ENCODE assay signal across 10 cellular contexts in the genomic region with DNA sequence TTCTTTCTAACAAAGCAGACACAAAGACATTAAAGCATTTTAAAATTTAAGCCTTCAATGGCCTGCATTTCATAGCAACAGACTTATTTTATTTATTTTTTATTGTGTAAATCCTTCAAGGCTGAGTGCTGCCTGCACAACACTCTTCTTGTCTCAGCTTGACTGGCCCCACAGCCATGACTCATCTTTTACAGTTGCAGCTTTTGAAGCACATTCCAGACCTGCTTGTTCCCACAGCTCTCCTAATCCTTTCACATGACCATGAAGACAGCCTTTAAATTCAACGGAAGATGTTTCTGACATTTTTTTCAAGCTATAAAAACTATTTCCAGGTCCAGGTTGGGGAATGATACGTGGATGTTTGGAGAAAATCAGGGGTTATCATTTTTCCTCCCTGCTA.
DNase-seq lines count a peak whose midpoint lies in the region; ATAC-seq and TF ChIP-seq lines count a peak whose summit lies in the region.
"Had no signal": no experiment of that assay in that cellular context is flagged by ENCODE, and none has a peak within 500 bp of the region (broad histone marks: within the 10 kb centered on the region; RNA-seq: fewer than 3 reads in every experiment).

No MANE protein-coding gene starts in this region.

- peak; percentile 88 for DNase-seq in ELF-1 (ENCODE audit: low read depth, low spot score)
- peak; percentile 19 for DNase-seq in NCI-H1694 (lab: John Stamatoyannopoulos, UW)
- no peak for DNase-seq in chondrocyte (ENCODE audit: low spot score)
- DNase-seq in nephron progenitor cell: peak; percentile 12
- DNase-seq in activated CD4-positive, alpha-beta T cell treated with anti-CD3 and anti-CD28 coated beads, Interleukin-2, amount 10 ng/mL, durations not matched to agents 24 days and 14 days: no peak
- no peak for DNase-seq in activated T-cell treated with anti-CD3 and anti-CD28 coated beads, Interleukin-2, amount 50 U/mL, for 72 hours
- DNase-seq in NCI-H1436 treated with DMSO at 0.1 percent for 48 hours (lab: John Stamatoyannopoulos, UW): no peak
- DNase-seq in T-helper 1 cell: no peak
- DNase-seq: activated naive CD8-positive, alpha-beta T cell treated with anti-CD3 and anti-CD28 coated beads, Interleukin-2, amount 10 ng/mL, durations not matched to agents 7 days and 5 days; NCI-H2029 had no signal

- H3K4me3 Mint-ChIP-seq in chondrocyte (ENCODE audit: unreplicated experiment) (no peak overlapping the region), nephron progenitor cell (peak overlapping the region; percentile 2)
- no peak overlapping the region for H3K4me3 Mint-ChIP-seq in activated CD4-positive, alpha-beta T cell treated with anti-CD3 and anti-CD28 coated beads, Interleukin-2, amount 10 ng/mL, durations not matched to agents 24 days and 14 days
- no peak overlapping the region for H3K4me3 Mint-ChIP-seq in activated T-cell treated with anti-CD3 and anti-CD28 coated beads, Interleukin-2, amount 50 U/mL, for 72 hours
- H3K4me3 Mint-ChIP-seq: activated naive CD8-positive, alpha-beta T cell treated with anti-CD3 and anti-CD28 coated beads, Interleukin-2, amount 10 ng/mL, durations not matched to agents 7 days and 5 days had no signal

- H3K4me1 Mint-ChIP-seq in chondrocyte (ENCODE audit: low read depth) (peaks cover 12% of the 10 kb centered on the region), nephron progenitor cell (peaks cover 12% of the 10 kb centered on the region)
- no peaks in the 10 kb centered on the region for H3K4me1 Mint-ChIP-seq in activated CD4-positive, alpha-beta T cell treated with anti-CD3 and anti-CD28 coated beads, Interleukin-2, amount 10 ng/mL, durations not matched to agents 24 days and 14 days
- H3K4me1 Mint-ChIP-seq in activated T-cell treated with anti-CD3 and anti-CD28 coated beads, Interleukin-2, amount 50 U/mL, for 72 hours (ENCODE audit: low read depth): no peaks in the 10 kb centered on the region
- H3K4me1 Mint-ChIP-seq: activated naive CD8-positive, alpha-beta T cell treated with anti-CD3 and anti-CD28 coated beads, Interleukin-2, amount 10 ng/mL, durations not matched to agents 7 days and 5 days had no signal

- no peak for ATAC-seq in activated T-cell treated with anti-CD3 and anti-CD28 coated beads, Interleukin-2, amount 50 U/mL, for 72 hours (replicated peaks in 1 of 2)

- H3K27me3 Mint-ChIP-seq in chondrocyte (ENCODE audit: low read depth): no peaks in the 10 kb centered on the region
- no peaks in the 10 kb centered on the region for H3K27me3 Mint-ChIP-seq in nephron progenitor cell (ENCODE audit: low read depth, poor library complexity)
- H3K27me3 Mint-ChIP-seq in activated CD4-positive, alpha-beta T cell treated with anti-CD3 and anti-CD28 coated beads, Interleukin-2, amount 10 ng/mL, durations not matched to agents 24 days and 14 days: no peaks in the 10 kb centered on the region
- no peaks in the 10 kb centered on the region for H3K27me3 Mint-ChIP-seq in activated T-cell treated with anti-CD3 and anti-CD28 coated beads, Interleukin-2, amount 50 U/mL, for 72 hours (ENCODE audit: low read depth)
- H3K27me3 Mint-ChIP-seq: activated naive CD8-positive, alpha-beta T cell treated with anti-CD3 and anti-CD28 coated beads, Interleukin-2, amount 10 ng/mL, durations not matched to agents 7 days and 5 days had no signal

- H3K27ac Mint-ChIP-seq in chondrocyte (ENCODE audit: unreplicated experiment) (peak overlapping the region; percentile 63), nephron progenitor cell (peak overlapping the region; percentile 74)
- H3K27ac Mint-ChIP-seq in activated CD4-positive, alpha-beta T cell treated with anti-CD3 and anti-CD28 coated beads, Interleukin-2, amount 10 ng/mL, durations not matched to agents 24 days and 14 days: no peak overlapping the region
- H3K27ac Mint-ChIP-seq in activated T-cell treated with anti-CD3 and anti-CD28 coated beads, Interleukin-2, amount 50 U/mL, for 72 hours: no peak overlapping the region
- H3K27ac Mint-ChIP-seq: activated naive CD8-positive, alpha-beta T cell treated with anti-CD3 and anti-CD28 coated beads, Interleukin-2, amount 10 ng/mL, durations not matched to agents 7 days and 5 days had no signal

- intact Hi-C loops in activated CD4-positive, alpha-beta T cell treated with anti-CD3 and anti-CD28 coated beads, Interleukin-2, amount 10 ng/mL, durations not matched to agents 24 days and 14 days (cut with micrococcal nuclease): no loop called here

- H3K36me3 Mint-ChIP-seq in chondrocyte (ENCODE audit: low read depth): peaks cover 4% of the 10 kb centered on the region
- no peaks in the 10 kb centered on the region for H3K36me3 Mint-ChIP-seq in nephron progenitor cell (ENCODE audit: low read depth)
- no peaks in the 10 kb centered on the region for H3K36me3 Mint-ChIP-seq in activated CD4-positive, alpha-beta T cell treated with anti-CD3 and anti-CD28 coated beads, Interleukin-2, amount 10 ng/mL, durations not matched to agents 24 days and 14 days (ENCODE audit: low read depth)
- peaks cover 0 to 1% of the 10 kb centered on the region in 2 donors for H3K36me3 Mint-ChIP-seq in activated T-cell treated with anti-CD3 and anti-CD28 coated beads, Interleukin-2, amount 50 U/mL, for 72 hours (ENCODE audit: insufficient read depth in 2 of 2)
- H3K36me3 Mint-ChIP-seq: activated naive CD8-positive, alpha-beta T cell treated with anti-CD3 and anti-CD28 coated beads, Interleukin-2, amount 10 ng/mL, durations not matched to agents 7 days and 5 days had no signal

- H3K9me3 Mint-ChIP-seq in chondrocyte (ENCODE audit: low read depth) (peaks cover 9% of the 10 kb centered on the region), nephron progenitor cell (peaks cover 16% of the 10 kb centered on the region)
- peaks cover 8% of the 10 kb centered on the region for H3K9me3 Mint-ChIP-seq in activated CD4-positive, alpha-beta T cell treated with anti-CD3 and anti-CD28 coated beads, Interleukin-2, amount 10 ng/mL, durations not matched to agents 24 days and 14 days
- H3K9me3 Mint-ChIP-seq in activated T-cell treated with anti-CD3 and anti-CD28 coated beads, Interleukin-2, amount 50 U/mL, for 72 hours: peaks cover 5 to 6% of the 10 kb centered on the region in 2 donors

- no peak for TF ChIP-seq CTCF in chondrocyte (IDR thresholded peaks at IDR 0.05)
- TF ChIP-seq CTCF in nephron progenitor cell (IDR thresholded peaks at IDR 0.05): no peak

Comparison
In these comparisons a context has a peak if more than half of its experiments do, and no peak if none do; other contexts are left out.
1. DNase-seq: peak in ELF-1 (single experiment), NCI-H1694 (single experiment) and nephron progenitor cell (single experiment); none in chondrocyte (single experiment), activated CD4-positive, alpha-beta T cell treated with anti-CD3 and anti-CD28 coated beads, Interleukin-2, amount 10 ng/mL, durations not matched to agents 24 days and 14 days (single experiment), activated T-cell treated with anti-CD3 and anti-CD28 coated beads, Interleukin-2, amount 50 U/mL, for 72 hours (0 of 2), NCI-H1436 treated with DMSO at 0.1 percent for 48 hours (single experiment) and T-helper 1 cell (0 of 5).
2. H3K27ac Mint-ChIP-seq: peak in chondrocyte (single experiment) and nephron progenitor cell (single experiment); none in activated CD4-positive, alpha-beta T cell treated with anti-CD3 and anti-CD28 coated beads, Interleukin-2, amount 10 ng/mL, durations not matched to agents 24 days and 14 days (single experiment) and activated T-cell treated with anti-CD3 and anti-CD28 coated beads, Interleukin-2, amount 50 U/mL, for 72 hours (single experiment).